8 cellular contexts compared by ENCODE assay signal in genomic region chr9:103798620-103799019, GRCh38.
A peak's percentile ranks its signal among the peaks of the same experiment; 100 is the strongest.
DNase-seq lines count a peak whose midpoint lies in the region; ATAC-seq lines count a peak whose summit lies in the region.

No MANE protein-coding gene starts in this region.

- intact Hi-C loops in posterior vena cava (cut with DNase I): no loop called here

- no peaks in the 10 kb centered on the region for H3K27me3 ChIP-seq in CD8-positive, alpha-beta memory T cell (ENCODE audit: insufficient read depth, low read length, poor library complexity, severe bottlenecking)
- no peaks in the 10 kb centered on the region for H3K27me3 ChIP-seq in effector memory CD4-positive, alpha-beta T cell (replicated peaks; ENCODE audit: control insufficient read depth, insufficient read depth, low read length, poor library complexity, severe bottlenecking)

- ATAC-seq in GM19328 (IDR thresholded peaks at IDR 0.05; ENCODE audit: unreplicated experiment): peak; percentile 100
- peak; percentile 100 for ATAC-seq in HG03159 (IDR thresholded peaks at IDR 0.05; ENCODE audit: unreplicated experiment)

- H3K4me3 ChIP-seq in CD8-positive, alpha-beta memory T cell (ENCODE audit: low read length): no peak overlapping the region
- H3K4me3 ChIP-seq in effector memory CD4-positive, alpha-beta T cell (ENCODE audit: insufficient read depth, low read depth, low read length, poor library complexity, severe bottlenecking): no peak overlapping the region

- H3K4me3 Mint-ChIP-seq in CD8-positive, alpha-beta memory T cell: peak overlapping the region in 2 of 7 donors; percentile 15 to 21

- CTCF ChIA-PET in CD8-positive, alpha-beta memory T cell (lab: Charles Lee): no interaction called here

- DNase-seq in DMS53 (lab: John Stamatoyannopoulos, UW): peak; percentile 78
- DNase-seq in SHP77 treated with DMSO at 0.1 percent for 48 hours (lab: John Stamatoyannopoulos, UW): peak; percentile 16
- peak; percentile 75 for DNase-seq in non-pigmented ciliary epithelial cell (ENCODE audit: low read depth)
- no peak for DNase-seq in CD8-positive, alpha-beta memory T cell
- no peak for DNase-seq in posterior vena cava (ENCODE audit: low spot score)
- DNase-seq in effector memory CD4-positive, alpha-beta T cell: no peak

- no peaks in the 10 kb centered on the region for H3K36me3 ChIP-seq in CD8-positive, alpha-beta memory T cell (ENCODE audit: insufficient read depth, low read length)
- H3K36me3 ChIP-seq in effector memory CD4-positive, alpha-beta T cell (ENCODE audit: control insufficient read depth, insufficient read depth, low read length): no peaks in the 10 kb centered on the region

- H3K27me3 Mint-ChIP-seq in CD8-positive, alpha-beta memory T cell: no peaks in the 10 kb centered on the region

- H3K4me1 Mint-ChIP-seq in CD8-positive, alpha-beta memory T cell: no peaks in the 10 kb centered on the region

- H3K9me3 ChIP-seq in CD8-positive, alpha-beta memory T cell (ENCODE audit: low read length): no peaks in the 10 kb centered on the region
- H3K9me3 ChIP-seq in effector memory CD4-positive, alpha-beta T cell (ENCODE audit: control insufficient read depth, low read length): no peaks in the 10 kb centered on the region

- H3K27ac ChIP-seq in CD8-positive, alpha-beta memory T cell (ENCODE audit: low read depth, low read length): no peak overlapping the region
- H3K27ac ChIP-seq in effector memory CD4-positive, alpha-beta T cell (ENCODE audit: insufficient read depth, low read length, poor library complexity, severe bottlenecking): no peak overlapping the region

- peak overlapping the region in 1 of 8 donors; percentile 3 for H3K27ac Mint-ChIP-seq in CD8-positive, alpha-beta memory T cell

- no peaks in the 10 kb centered on the region for H3K4me1 ChIP-seq in CD8-positive, alpha-beta memory T cell (ENCODE audit: insufficient read depth, low read length)
- H3K4me1 ChIP-seq in effector memory CD4-positive, alpha-beta T cell (ENCODE audit: control insufficient read depth, insufficient read depth, low read length, poor library complexity, severe bottlenecking): no peaks in the 10 kb centered on the region

- POLR2A ChIA-PET in CD8-positive, alpha-beta memory T cell (lab: Charles Lee): no interaction called here

- peaks cover 0 to 3% (median 0%) of the 10 kb centered on the region in 5 donors for H3K9me3 Mint-ChIP-seq in CD8-positive, alpha-beta memory T cell

- no peaks in the 10 kb centered on the region for H3K36me3 Mint-ChIP-seq in CD8-positive, alpha-beta memory T cell

Comparison
In these comparisons a context has a peak if more than half of its experiments do, and no peak if none do; other contexts are left out.
1. DNase-seq: peak in DMS53 (single experiment), SHP77 treated with DMSO at 0.1 percent for 48 hours (single experiment) and non-pigmented ciliary epithelial cell (single experiment); none in CD8-positive, alpha-beta memory T cell (0 of 5), posterior vena cava (single experiment) and effector memory CD4-positive, alpha-beta T cell (0 of 3).